ENCODE assay signal across 1 cellular context in genomic region chr9:79674052-79674777, GRCh38.
TF ChIP-seq lines count a peak whose summit lies in the region.

No MANE protein-coding gene starts in this region.

TF ChIP-seq in HepG2, 621 proteins besides CTCF, POLR2A, EP300 and RAD21 (continued from another document):
- peak; percentile 72 for TF ChIP-seq MAFF (IDR thresholded peaks at IDR 0.05; ENCODE audit: low read depth, low read length)
- no peak for TF ChIP-seq TFE3 (CRISPR knock-in tag; IDR thresholded peaks at IDR 0.05)
- TF ChIP-seq TMF1 (CRISPR knock-in tag; IDR thresholded peaks at IDR 0.05; ENCODE audit: low read depth) = no peak
- peak; percentile 56; the same call in 1 of the 2 replicates for TF ChIP-seq MNT (IDR thresholded peaks at IDR 0.05)
- no peak for TF ChIP-seq ZNF512B (CRISPR knock-in tag; IDR thresholded peaks at IDR 0.05; ENCODE audit: borderline replicate concordance)
- TF ChIP-seq ZNF614 (CRISPR knock-in tag; IDR thresholded peaks at IDR 0.05; ENCODE audit: borderline replicate concordance) = no peak
- TF ChIP-seq ZNF326 (CRISPR knock-in tag; IDR thresholded peaks at IDR 0.05; ENCODE audit: borderline replicate concordance) = no peak
- peak; percentile 70 to 75 for TF ChIP-seq MAFK (conservative IDR thresholded peaks at IDR 0.05 in 1 of 2, IDR thresholded peaks at IDR 0.05 in 1 of 2; ENCODE audit: low read length in 2 of 2)
- no peak for TF ChIP-seq RFX1 (IDR thresholded peaks at IDR 0.05)
- no peak for TF ChIP-seq ZNF83 (CRISPR knock-in tag; IDR thresholded peaks at IDR 0.05; ENCODE audit: borderline replicate concordance)
- no peak for TF ChIP-seq SNAI1 (CRISPR knock-in tag; IDR thresholded peaks at IDR 0.05; ENCODE audit: borderline replicate concordance)
- TF ChIP-seq CREBL2 (CRISPR knock-in tag; IDR thresholded peaks at IDR 0.05; ENCODE audit: borderline replicate concordance) = no peak
- no peak for TF ChIP-seq STAT6 (CRISPR knock-in tag; IDR thresholded peaks at IDR 0.05; ENCODE audit: borderline replicate concordance)
- no peak for TF ChIP-seq ZNF496 (CRISPR knock-in tag; IDR thresholded peaks at IDR 0.05; ENCODE audit: insufficient replicate concordance)
- TF ChIP-seq ZBTB49 (CRISPR knock-in tag; IDR thresholded peaks at IDR 0.05; ENCODE audit: borderline replicate concordance) = no peak
- TF ChIP-seq, protein P1, sequence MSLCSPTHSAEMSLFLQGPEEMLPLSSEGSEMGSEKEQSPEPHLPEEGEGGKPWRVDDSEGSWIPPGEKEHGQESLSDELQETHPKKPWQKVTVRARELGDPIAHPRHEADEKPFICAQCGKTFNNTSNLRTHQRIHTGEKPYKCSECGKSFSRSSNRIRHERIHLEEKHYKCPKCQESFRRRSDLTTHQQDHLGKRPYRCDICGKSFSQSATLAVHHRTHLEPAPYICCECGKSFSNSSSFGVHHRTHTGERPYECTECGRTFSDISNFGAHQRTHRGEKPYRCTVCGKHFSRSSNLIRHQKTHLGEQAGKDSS (CRISPR knock-in tag; IDR thresholded peaks at IDR 0.05; ENCODE audit: borderline replicate concordance, low read depth) = no peak
- no peak for TF ChIP-seq ARNTL (CRISPR knock-in tag; IDR thresholded peaks at IDR 0.05)
TF ChIP-seq in HepG2: peak in this region for 3.
